ENCODE assay signal across 1 cellular context in genomic region chr5:1564182-1564748, GRCh38.
TF ChIP-seq lines count a peak whose summit lies in the region.

No MANE protein-coding gene starts in this region.

TF ChIP-seq in HCT116, 20 proteins besides CTCF, POLR2A, EP300 and RAD21 (continued from another document):
- TF ChIP-seq, protein P1, sequence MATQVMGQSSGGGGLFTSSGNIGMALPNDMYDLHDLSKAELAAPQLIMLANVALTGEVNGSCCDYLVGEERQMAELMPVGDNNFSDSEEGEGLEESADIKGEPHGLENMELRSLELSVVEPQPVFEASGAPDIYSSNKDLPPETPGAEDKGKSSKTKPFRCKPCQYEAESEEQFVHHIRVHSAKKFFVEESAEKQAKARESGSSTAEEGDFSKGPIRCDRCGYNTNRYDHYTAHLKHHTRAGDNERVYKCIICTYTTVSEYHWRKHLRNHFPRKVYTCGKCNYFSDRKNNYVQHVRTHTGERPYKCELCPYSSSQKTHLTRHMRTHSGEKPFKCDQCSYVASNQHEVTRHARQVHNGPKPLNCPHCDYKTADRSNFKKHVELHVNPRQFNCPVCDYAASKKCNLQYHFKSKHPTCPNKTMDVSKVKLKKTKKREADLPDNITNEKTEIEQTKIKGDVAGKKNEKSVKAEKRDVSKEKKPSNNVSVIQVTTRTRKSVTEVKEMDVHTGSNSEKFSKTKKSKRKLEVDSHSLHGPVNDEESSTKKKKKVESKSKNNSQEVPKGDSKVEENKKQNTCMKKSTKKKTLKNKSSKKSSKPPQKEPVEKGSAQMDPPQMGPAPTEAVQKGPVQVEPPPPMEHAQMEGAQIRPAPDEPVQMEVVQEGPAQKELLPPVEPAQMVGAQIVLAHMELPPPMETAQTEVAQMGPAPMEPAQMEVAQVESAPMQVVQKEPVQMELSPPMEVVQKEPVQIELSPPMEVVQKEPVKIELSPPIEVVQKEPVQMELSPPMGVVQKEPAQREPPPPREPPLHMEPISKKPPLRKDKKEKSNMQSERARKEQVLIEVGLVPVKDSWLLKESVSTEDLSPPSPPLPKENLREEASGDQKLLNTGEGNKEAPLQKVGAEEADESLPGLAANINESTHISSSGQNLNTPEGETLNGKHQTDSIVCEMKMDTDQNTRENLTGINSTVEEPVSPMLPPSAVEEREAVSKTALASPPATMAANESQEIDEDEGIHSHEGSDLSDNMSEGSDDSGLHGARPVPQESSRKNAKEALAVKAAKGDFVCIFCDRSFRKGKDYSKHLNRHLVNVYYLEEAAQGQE (IDR thresholded peaks at IDR 0.05; ENCODE audit: low read depth): no peak
- TF ChIP-seq JUND (IDR thresholded peaks at IDR 0.05) (peak; percentile 71), CBX3 (IDR thresholded peaks at IDR 0.05; ENCODE audit: low read depth) (no peak), ELF1 (IDR thresholded peaks at IDR 0.05; ENCODE audit: borderline replicate concordance, low read depth) (no peak), SRF (IDR thresholded peaks at IDR 0.05; ENCODE audit: low read depth) (no peak), CEBPB (IDR thresholded peaks at IDR 0.05; ENCODE audit: low read depth) (no peak), EZH2phosphoT487 (IDR thresholded peaks at IDR 0.05; ENCODE audit: borderline replicate concordance) (no peak)
